In genomic region chr1:205493241-205494085, GRCh38 we compare ENCODE assay signal across 10 cellular contexts. TPM values are rescaled to one million over a fixed set of nuclear protein-coding genes. Genes with fewer than 3 reads are reported as not detected.
DNase-seq lines count a peak whose midpoint lies in the region; ATAC-seq and TF ChIP-seq lines count a peak whose summit lies in the region.
"Had no signal": no experiment of that assay in that cellular context is flagged by ENCODE, and none has a peak within 500 bp of the region (broad histone marks: within the 10 kb centered on the region; RNA-seq: fewer than 3 reads in every experiment).

No MANE protein-coding gene starts in this region.

- intact Hi-C loops in upper lobe of right lung (cut with DNase I) (no loop called here), colonic mucosa (cut with DNase I) (no loop called here)

- peaks cover 36% of the 10 kb centered on the region for H3K27me3 Mint-ChIP-seq in activated T-helper 17 cell treated with anti-CD3 and anti-CD28 coated beads, Interleukin-2, amount 50 U/mL, for 72 hours

- peak overlapping the region in 1 of 2 donors; percentile 30 for H3K9ac ChIP-seq in colonic mucosa (ENCODE audit: low read depth in 2 of 2, low read length in 2 of 2)

- H3K27ac ChIP-seq in upper lobe of right lung (no peak overlapping the region), colonic mucosa (no peak overlapping the region)
- H3K27ac ChIP-seq: HL-60 had no signal

- no peak overlapping the region for H3K4me3 ChIP-seq in upper lobe of right lung
- H3K4me3 ChIP-seq in colonic mucosa: no peak overlapping the region

- no peaks in the 10 kb centered on the region for H3K9me3 Mint-ChIP-seq in activated T-helper 17 cell treated with anti-CD3 and anti-CD28 coated beads, Interleukin-2, amount 50 U/mL, for 72 hours

- peaks cover 11% of the 10 kb centered on the region for H3K4me1 ChIP-seq in upper lobe of right lung
- H3K4me1 ChIP-seq in colonic mucosa: no peaks in the 10 kb centered on the region

- no peaks in the 10 kb centered on the region for H3K9me3 ChIP-seq in upper lobe of right lung
- H3K9me3 ChIP-seq in colonic mucosa: no peaks in the 10 kb centered on the region

- peak; percentile 81 for ATAC-seq in activated T-helper 17 cell treated with anti-CD3 and anti-CD28 coated beads, Interleukin-2, amount 50 U/mL, for 72 hours (replicated peaks)
- peak; percentile 77 for ATAC-seq in upper lobe of right lung

- H3K4me1 Mint-ChIP-seq in activated T-helper 17 cell treated with anti-CD3 and anti-CD28 coated beads, Interleukin-2, amount 50 U/mL, for 72 hours: no peaks in the 10 kb centered on the region

- no peaks in the 10 kb centered on the region for H3K36me3 ChIP-seq in upper lobe of right lung
- H3K36me3 ChIP-seq in colonic mucosa: no peaks in the 10 kb centered on the region

- no peak overlapping the region for H3K27ac Mint-ChIP-seq in activated T-helper 17 cell treated with anti-CD3 and anti-CD28 coated beads, Interleukin-2, amount 50 U/mL, for 72 hours

- peaks cover 7% of the 10 kb centered on the region for H3K27me3 ChIP-seq in upper lobe of right lung
- H3K27me3 ChIP-seq in colonic mucosa: no peaks in the 10 kb centered on the region

- no peaks in the 10 kb centered on the region for H3K36me3 Mint-ChIP-seq in activated T-helper 17 cell treated with anti-CD3 and anti-CD28 coated beads, Interleukin-2, amount 50 U/mL, for 72 hours (ENCODE audit: low read depth)

- H3K4me3 Mint-ChIP-seq in activated T-helper 17 cell treated with anti-CD3 and anti-CD28 coated beads, Interleukin-2, amount 50 U/mL, for 72 hours: no peak overlapping the region

- peak; percentile 20 for DNase-seq in activated CD4-positive, alpha-beta T cell treated with anti-CD3 and anti-CD28 coated beads for 48 hours
- no peak for DNase-seq in activated CD4-positive, alpha-beta T cell treated with anti-CD3 and anti-CD28 coated beads, Interleukin-2, amount 50 U/mL, for 1 hour
- DNase-seq in hepatic stellate cell (ENCODE audit: low spot score) (peak; percentile 93), upper lobe of right lung (no peak), colonic mucosa (no peak), HT-29 (ENCODE audit: low spot score) (no peak)
- no peak for DNase-seq in stimulated activated CD4-positive, alpha-beta T cell treated with anti-CD3 and anti-CD28 coated beads, Interleukin-2, amount 100 ng/mL, for 48 hours
- DNase-seq: activated CD8-positive, alpha-beta memory T cell treated with anti-CD3 and anti-CD28 coated beads, Interleukin-2, amount 50 U/mL, for 48 hours had no signal

- TF ChIP-seq CTCF in upper lobe of right lung (IDR thresholded peaks at IDR 0.05) (no peak), colonic mucosa (IDR thresholded peaks at IDR 0.05) (no peak)

RNA-seq across cellular contexts. Expression of gene CDK18, which starts 11.0 kb away (rescaled TPM):
- total RNA-seq in activated T-helper 17 cell treated with anti-CD3 and anti-CD28 coated beads, Interleukin-2, amount 50 U/mL, for 72 hours: 1 to 10 TPM in 1 of 2 donors, under 1 TPM in 1; 0.91 to 3.0 TPM
- total RNA-seq in upper lobe of right lung (31.6 TPM), colonic mucosa (10 to 100 TPM; 27.9 to 46.0 TPM)
- 22.2 and 27.6 TPM in 2 replicates for total RNA-seq in HT-29 (2014; rRNA removed; shearing (Covaris generic))

RNA-seq across cellular contexts. Expression of gene BLACAT1, which starts 37.6 kb away (rescaled TPM):
- under 1 TPM; 0.61 to 0.95 TPM for total RNA-seq in activated T-helper 17 cell treated with anti-CD3 and anti-CD28 coated beads, Interleukin-2, amount 50 U/mL, for 72 hours
- 0.84 TPM for total RNA-seq in upper lobe of right lung
- total RNA-seq in colonic mucosa: under 1 TPM; 0.20 to 0.37 TPM
- 1.8 and 1.9 TPM in 2 replicates for total RNA-seq in HT-29 (2014; rRNA removed; shearing (Covaris generic))

Comparison
In these comparisons a context has a peak if more than half of its experiments do, and no peak if none do; other contexts are left out.
1. DNase-seq: peak in activated CD4-positive, alpha-beta T cell treated with anti-CD3 and anti-CD28 coated beads for 48 hours (single experiment) and hepatic stellate cell (single experiment); none in activated CD4-positive, alpha-beta T cell treated with anti-CD3 and anti-CD28 coated beads, Interleukin-2, amount 50 U/mL, for 1 hour (single experiment), upper lobe of right lung (single experiment), colonic mucosa (single experiment), stimulated activated CD4-positive, alpha-beta T cell treated with anti-CD3 and anti-CD28 coated beads, Interleukin-2, amount 100 ng/mL, for 48 hours (0 of 2) and HT-29 (single experiment).